8 cellular contexts compared by ENCODE assay signal in genomic region chr15:46312133-46312740, GRCh38.
A peak's percentile ranks its signal among the peaks of the same experiment; 100 is the strongest.
DNase-seq lines count a peak whose midpoint lies in the region; ATAC-seq and TF ChIP-seq lines count a peak whose summit lies in the region.

No MANE protein-coding gene starts in this region.

- H4K20me1 ChIP-seq in KMS-11 (ENCODE audit: insufficient read depth): no peaks in the 10 kb centered on the region

- DNase-seq in G401 (ENCODE audit: low spot score) (peak; percentile 82), Peyer's patch (peak; percentile 31 to 88 (median 70)), germinal center (ENCODE audit: low spot score) (peak; percentile 31), osteocyte (ENCODE audit: extremely low spot score, unreplicated experiment) (no peak), aorta (peak; percentile 67 to 82)
- DNase-seq in activated T-helper 2 cell treated with anti-CD3 and anti-CD28 coated beads, Interferon-gamma antibody, Interleukin-2, Interleukin-4, amounts not matched to agents 10 μg/mL and 5 μg/mL and 100 μg/mL, durations not matched to agents 14 hours and 24 hours and 36 hours (ENCODE audit: low spot score): peak; percentile 21

- H3K4me1 Mint-ChIP-seq in activated T-helper 2 cell treated with anti-CD3 and anti-CD28 coated beads, Interferon-gamma antibody, Interleukin-2, Interleukin-4, amounts not matched to agents 10 μg/mL and 5 μg/mL and 100 μg/mL, durations not matched to agents 14 hours and 24 hours and 36 hours (ENCODE audit: low read depth): no peaks in the 10 kb centered on the region
- no peaks in the 10 kb centered on the region for H3K4me1 Mint-ChIP-seq in osteocyte (ENCODE audit: unreplicated experiment)

- H3K27me3 Mint-ChIP-seq in activated T-helper 2 cell treated with anti-CD3 and anti-CD28 coated beads, Interferon-gamma antibody, Interleukin-2, Interleukin-4, amounts not matched to agents 10 μg/mL and 5 μg/mL and 100 μg/mL, durations not matched to agents 14 hours and 24 hours and 36 hours (ENCODE audit: low read depth): no peaks in the 10 kb centered on the region
- H3K27me3 Mint-ChIP-seq in osteocyte (ENCODE audit: unreplicated experiment): no peaks in the 10 kb centered on the region

- no peaks in the 10 kb centered on the region for H3K36me3 Mint-ChIP-seq in activated T-helper 2 cell treated with anti-CD3 and anti-CD28 coated beads, Interferon-gamma antibody, Interleukin-2, Interleukin-4, amounts not matched to agents 10 μg/mL and 5 μg/mL and 100 μg/mL, durations not matched to agents 14 hours and 24 hours and 36 hours (ENCODE audit: low read depth)
- H3K36me3 Mint-ChIP-seq in osteocyte (ENCODE audit: unreplicated experiment): no peaks in the 10 kb centered on the region

- in situ Hi-C loops in G401 (cut with HindIII; ENCODE audit: low sequenced_read_pairs): no loop called here

- no peaks in the 10 kb centered on the region for H3K79me2 ChIP-seq in KMS-11 (ENCODE audit: insufficient read depth, low read depth)

- no peak overlapping the region for H3K4me2 ChIP-seq in KMS-11

- H3K9me3 Mint-ChIP-seq in activated T-helper 2 cell treated with anti-CD3 and anti-CD28 coated beads, Interferon-gamma antibody, Interleukin-2, Interleukin-4, amounts not matched to agents 10 μg/mL and 5 μg/mL and 100 μg/mL, durations not matched to agents 14 hours and 24 hours and 36 hours: no peaks in the 10 kb centered on the region
- no peaks in the 10 kb centered on the region for H3K9me3 Mint-ChIP-seq in osteocyte (ENCODE audit: unreplicated experiment)

- no peak overlapping the region for H3K27ac Mint-ChIP-seq in activated T-helper 2 cell treated with anti-CD3 and anti-CD28 coated beads, Interferon-gamma antibody, Interleukin-2, Interleukin-4, amounts not matched to agents 10 μg/mL and 5 μg/mL and 100 μg/mL, durations not matched to agents 14 hours and 24 hours and 36 hours
- H3K27ac Mint-ChIP-seq in osteocyte (ENCODE audit: unreplicated experiment): no peak overlapping the region

- peak overlapping the region; percentile 12; the same call in 1 of the 2 replicates for H2AFZ ChIP-seq in KMS-11 (ENCODE audit: low read depth)

- H3K36me3 ChIP-seq in KMS-11 (ENCODE audit: insufficient read depth): no peaks in the 10 kb centered on the region
- no peaks in the 10 kb centered on the region for H3K36me3 ChIP-seq in Peyer's patch
- H3K36me3 ChIP-seq in aorta (ENCODE audit: control insufficient read depth in 1 of 2, insufficient read depth in 2 of 2, low read length in 1 of 2): no peaks in the 10 kb centered on the region

- peaks cover 19% of the 10 kb centered on the region for H3K4me1 ChIP-seq in KMS-11 (ENCODE audit: low read depth, poor library complexity, severe bottlenecking)
- no peaks in the 10 kb centered on the region for H3K4me1 ChIP-seq in Peyer's patch
- H3K4me1 ChIP-seq in aorta (ENCODE audit: control insufficient read depth in 1 of 2, insufficient read depth in 2 of 2, low read length in 2 of 2): no peaks in the 10 kb centered on the region

- no peak for TF ChIP-seq POLR2A in Peyer's patch (IDR thresholded peaks at IDR 0.05)

- intact Hi-C loops in activated T-helper 2 cell treated with anti-CD3 and anti-CD28 coated beads, Interferon-gamma antibody, Interleukin-2, Interleukin-4, amounts not matched to agents 10 μg/mL and 5 μg/mL and 100 μg/mL, durations not matched to agents 14 hours and 24 hours and 36 hours (cut with micrococcal nuclease): loop anchor here (5.0 kb wide), 1 partner anchor 1675 kb away; no protein-coding TSS in a partner anchor
- intact Hi-C loops in aorta (cut with DNase I): loop anchor here in 1 of 2 donors (5.0 kb wide), 1 partner anchor 190 kb away; no protein-coding TSS in a partner anchor

- WGBS in aorta, 2 donors: 32 to 44% methylated on average over 2 of the region's 2 CpGs

- H3K9ac ChIP-seq in KMS-11: no peak overlapping the region

- no peak overlapping the region for H3K4me3 Mint-ChIP-seq in activated T-helper 2 cell treated with anti-CD3 and anti-CD28 coated beads, Interferon-gamma antibody, Interleukin-2, Interleukin-4, amounts not matched to agents 10 μg/mL and 5 μg/mL and 100 μg/mL, durations not matched to agents 14 hours and 24 hours and 36 hours (ENCODE audit: low read depth)
- no peak overlapping the region for H3K4me3 Mint-ChIP-seq in osteocyte (ENCODE audit: unreplicated experiment)

- H3K27me3 ChIP-seq in KMS-11 (ENCODE audit: insufficient read depth, low read depth): no peaks in the 10 kb centered on the region
- H3K27me3 ChIP-seq in Peyer's patch: no peaks in the 10 kb centered on the region
- no peaks in the 10 kb centered on the region for H3K27me3 ChIP-seq in aorta (ENCODE audit: control insufficient read depth in 1 of 2, insufficient read depth in 2 of 2, low read length in 1 of 2)

- TF ChIP-seq CTCF in KMS-11 (conservative IDR thresholded peaks at IDR 0.05; ENCODE audit: low read depth, low read length): peak; percentile 95
- TF ChIP-seq CTCF in Peyer's patch (IDR thresholded peaks at IDR 0.05): peak in 5 of 6 experiments; percentile 15 to 88 (median 85)
- TF ChIP-seq CTCF in osteocyte (IDR thresholded peaks at IDR 0.05): peak; percentile 86

- ATAC-seq in GM21786 (IDR thresholded peaks at IDR 0.05; ENCODE audit: unreplicated experiment) (peak; percentile 94), aorta (ENCODE audit: low FRiP score) (peak; percentile 83)

- H3K9me3 ChIP-seq in Peyer's patch (no peaks in the 10 kb centered on the region), aorta (ENCODE audit: control insufficient read depth, low read length) (no peaks in the 10 kb centered on the region)

- H3K27ac ChIP-seq in KMS-11: no peak overlapping the region
- H3K27ac ChIP-seq in Peyer's patch: no peak overlapping the region
- no peak overlapping the region for H3K27ac ChIP-seq in aorta (ENCODE audit: low read depth in 1 of 2, low read length in 2 of 2)

- H3K4me3 ChIP-seq in KMS-11 (IDR thresholded peaks at IDR 0.05; ENCODE audit: insufficient read depth, low read depth, low read length) (no peak overlapping the region), Peyer's patch (no peak overlapping the region), aorta (ENCODE audit: low read length in 2 of 2) (no peak overlapping the region)
